8 cellular contexts compared by ENCODE assay signal in the genomic region with DNA sequence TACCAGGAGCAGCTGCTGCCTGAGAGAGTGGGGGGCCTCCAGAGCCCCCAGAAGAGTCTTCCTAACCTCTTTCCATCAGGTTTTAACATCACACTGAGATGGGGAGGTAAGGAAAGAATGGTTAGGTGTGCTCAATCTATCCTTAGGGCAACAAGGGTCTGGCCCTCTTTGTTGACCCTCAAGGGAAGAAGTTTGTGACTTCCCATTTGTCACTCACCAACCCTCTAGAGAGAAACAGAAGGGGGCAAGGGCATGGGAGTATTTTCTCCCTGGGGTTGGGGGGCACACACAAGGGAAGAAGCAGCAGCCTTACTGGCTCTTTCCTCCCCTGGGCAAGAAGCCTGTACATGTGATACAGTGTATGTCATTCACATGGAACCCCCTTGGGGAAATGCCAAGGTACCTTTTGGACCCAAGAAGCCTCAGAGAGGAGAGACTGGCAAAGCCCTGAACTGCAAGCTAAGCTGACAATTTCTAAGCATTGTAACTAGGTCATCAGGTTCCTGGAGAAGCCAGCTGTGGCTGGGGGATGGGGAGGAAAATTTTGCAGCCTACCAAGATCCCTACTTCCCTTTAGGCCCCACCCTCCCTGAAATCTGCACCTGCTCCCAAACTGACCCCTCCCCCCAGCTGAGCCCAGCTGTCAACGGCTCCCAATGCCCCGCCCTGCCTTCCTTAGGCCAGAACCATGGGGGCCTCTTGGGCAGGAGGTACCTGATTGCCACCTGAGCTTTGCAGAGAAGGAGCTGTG. TPM values are rescaled to one million over a fixed set of nuclear protein-coding genes. Genes with fewer than 3 reads are reported as not detected.
DNase-seq lines count a peak whose midpoint lies in the region; ATAC-seq lines count a peak whose summit lies in the region.

No MANE protein-coding gene starts in this region.

- WGBS in right cardiac atrium = 54% methylated on average over 2 of the region's 2 CpGs
- WGBS in thymus = 2% methylated on average over 2 of the region's 2 CpGs

- H3K36me3 ChIP-seq in SJCRH30 (peaks cover 28% of the 10 kb centered on the region), thymus (ENCODE audit: control insufficient read depth, insufficient read depth) (peaks cover 52% of the 10 kb centered on the region)

- no peak overlapping the region for H3K4me3 Mint-ChIP-seq in activated T-cell treated with anti-CD3 and anti-CD28 coated beads, Interleukin-2, amount 50 U/mL, for 72 hours

- DNase-seq in activated T-cell treated with anti-CD3 and anti-CD28 coated beads, Interleukin-2, amount 50 U/mL, for 72 hours = no peak
- DNase-seq in activated T-cell treated with anti-CD3 and anti-CD28 coated beads, Interleukin-2, amount 50 U/mL, for 1 hour = no peak
- DNase-seq in SJCRH30 (peak; percentile 91 to 93), right cardiac atrium (no peak), COLO829 (ENCODE audit: low spot score) (no peak), HuH-7 (ENCODE audit: low spot score) (no peak)
- no peak for DNase-seq in stimulated activated naive CD4-positive, alpha-beta T cell treated with Interleukin-2 at 50 U/mL for 16 hours (lab: John Stamatoyannopoulos, UW)

- H3K27ac ChIP-seq in SJCRH30 (peak overlapping the region; percentile 18), right cardiac atrium (ENCODE audit: low read length) (peak overlapping the region; percentile 30), thymus (ENCODE audit: low read depth) (peak overlapping the region; percentile 89)

- H3K27ac Mint-ChIP-seq in activated T-cell treated with anti-CD3 and anti-CD28 coated beads, Interleukin-2, amount 50 U/mL, for 72 hours = peak overlapping the region; percentile 61

- intact Hi-C loops in right cardiac atrium (cut with DNase I) = no loop called here

- H3K4me1 Mint-ChIP-seq in activated T-cell treated with anti-CD3 and anti-CD28 coated beads, Interleukin-2, amount 50 U/mL, for 72 hours (ENCODE audit: low read depth) = peaks cover 83% of the 10 kb centered on the region

- peaks cover 13 to 34% of the 10 kb centered on the region in 2 donors for H3K36me3 Mint-ChIP-seq in activated T-cell treated with anti-CD3 and anti-CD28 coated beads, Interleukin-2, amount 50 U/mL, for 72 hours (ENCODE audit: insufficient read depth in 2 of 2)

- H3K4me1 ChIP-seq in SJCRH30 (peaks cover 35% of the 10 kb centered on the region), right cardiac atrium (ENCODE audit: control insufficient read depth, insufficient read depth, low read length) (peaks cover 29% of the 10 kb centered on the region), thymus (ENCODE audit: control insufficient read depth, insufficient read depth, low read length) (peaks cover 78% of the 10 kb centered on the region)

- no peaks in the 10 kb centered on the region for H3K9me3 ChIP-seq in SJCRH30 (replicated peaks)
- H3K9me3 ChIP-seq in right cardiac atrium (ENCODE audit: control insufficient read depth, low read length) = no peaks in the 10 kb centered on the region
- no peaks in the 10 kb centered on the region for H3K9me3 ChIP-seq in thymus (ENCODE audit: control insufficient read depth)

- no peaks in the 10 kb centered on the region for H3K27me3 Mint-ChIP-seq in activated T-cell treated with anti-CD3 and anti-CD28 coated beads, Interleukin-2, amount 50 U/mL, for 72 hours (ENCODE audit: low read depth)

- H3K4me3 ChIP-seq in SJCRH30 (no peak overlapping the region), right cardiac atrium (ENCODE audit: low read length) (no peak overlapping the region), thymus (ENCODE audit: low read length) (peak overlapping the region; percentile 22)

- H3K27me3 ChIP-seq in SJCRH30 (no peaks in the 10 kb centered on the region), right cardiac atrium (ENCODE audit: control insufficient read depth, insufficient read depth) (no peaks in the 10 kb centered on the region), thymus (ENCODE audit: control insufficient read depth, insufficient read depth) (no peaks in the 10 kb centered on the region)

- no peak for ATAC-seq in activated T-cell treated with anti-CD3 and anti-CD28 coated beads, Interleukin-2, amount 50 U/mL, for 72 hours (replicated peaks in 1 of 2)
- no peak for ATAC-seq in right cardiac atrium

- H3K9me3 Mint-ChIP-seq in activated T-cell treated with anti-CD3 and anti-CD28 coated beads, Interleukin-2, amount 50 U/mL, for 72 hours = no peaks in the 10 kb centered on the region

RNA-seq across cellular contexts. Expression of gene BCL2L1, which starts 14.5 kb away (rescaled TPM):
- total RNA-seq in activated T-cell treated with anti-CD3 and anti-CD28 coated beads, Interleukin-2, amount 50 U/mL, for 72 hours = 100 to 1,000 TPM; 120 to 152 TPM
- total RNA-seq in SJCRH30 (2014; rRNA removed; shearing (Covaris generic)) = 33.1 and 33.4 TPM in 2 replicates
- total RNA-seq in right cardiac atrium = 10 to 100 TPM; 39.9 to 56.9 (median 46.1) TPM
- polyA plus RNA-seq in right cardiac atrium (46.0 TPM), thymus (58.3 TPM)

RNA-seq across cellular contexts. Expression of gene TPX2, which starts 30.9 kb away (rescaled TPM):
- 100 to 1,000 TPM; 114 to 132 TPM for total RNA-seq in activated T-cell treated with anti-CD3 and anti-CD28 coated beads, Interleukin-2, amount 50 U/mL, for 72 hours
- total RNA-seq in SJCRH30 (2014; rRNA removed; shearing (Covaris generic)) = 237 and 240 TPM in 2 replicates
- total RNA-seq in right cardiac atrium = 1 to 10 TPM in 2 of 4 donors, under 1 TPM in 2; 0.67 to 2.5 (median 1.5) TPM
- polyA plus RNA-seq in right cardiac atrium (0.41 TPM), thymus (8.2 TPM)

Comparison
In these comparisons a context has a peak if more than half of its experiments do, and no peak if none do; other contexts are left out.
1. DNase-seq: peak in SJCRH30 (2 of 2); none in activated T-cell treated with anti-CD3 and anti-CD28 coated beads, Interleukin-2, amount 50 U/mL, for 72 hours (0 of 2), activated T-cell treated with anti-CD3 and anti-CD28 coated beads, Interleukin-2, amount 50 U/mL, for 1 hour (single experiment), right cardiac atrium (0 of 3), stimulated activated naive CD4-positive, alpha-beta T cell treated with Interleukin-2 at 50 U/mL for 16 hours (single experiment), COLO829 (single experiment) and HuH-7 (single experiment).
2. H3K27ac ChIP-seq: peak in every context shown above with its lines; median percentile 89 in thymus; 30 in right cardiac atrium; 18 in SJCRH30.
3. RNA of gene TPX2, which starts 30.9 kb away (total RNA-seq): 237 to 240 TPM in SJCRH30 and 114 to 132 TPM in activated T-cell treated with anti-CD3 and anti-CD28 coated beads, Interleukin-2, amount 50 U/mL, for 72 hours; 0.67 to 2.5 TPM in right cardiac atrium; every median in the first group is over 10 times any median in the second.